In the genomic region with DNA sequence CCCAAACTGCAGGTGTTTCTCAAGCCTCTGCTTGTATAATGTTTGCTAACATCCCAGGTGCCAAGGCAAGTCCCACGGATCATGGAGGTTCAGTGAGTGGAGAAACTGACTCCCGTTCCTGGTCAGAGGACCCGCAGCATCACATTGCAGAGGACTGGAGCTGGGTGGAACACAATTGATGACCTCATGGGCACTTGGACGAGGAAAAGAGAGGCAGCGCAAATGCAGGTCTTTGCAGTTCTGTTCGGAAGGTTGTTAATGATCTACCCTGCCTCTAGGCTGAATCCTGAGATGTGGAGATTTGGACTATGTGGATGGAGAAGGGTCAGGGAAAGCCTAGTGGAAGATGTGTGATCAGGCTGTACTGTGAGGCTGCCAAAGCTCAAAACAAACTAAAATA, we compare ENCODE assay signal across 28 cellular contexts.
"Had no signal": no experiment of that assay in that cellular context is flagged by ENCODE, and none has a peak within 500 bp of the region (broad histone marks: within the 10 kb centered on the region; RNA-seq: fewer than 3 reads in every experiment).

No MANE protein-coding gene starts in this region.

- H3K27me3 ChIP-seq: foreskin keratinocyte, heart left ventricle, neutrophil, sigmoid colon, stomach, transverse colon had no signal

- H3K27ac Mint-ChIP-seq: endodermal cell, naive B cell, nephron had no signal

- H3K36me3 Mint-ChIP-seq: naive B cell had no signal

- H3K9me3 Mint-ChIP-seq: endodermal cell had no signal

- FAIRE-seq: endothelial cell of umbilical vein, islet of Langerhans had no signal

- DNase-seq: caudate nucleus; effector CD4-positive, alpha-beta T cell; endodermal cell; erythroblast; foreskin keratinocyte; heart left ventricle; hippocampal formation; kidney glomerular epithelial cell; left ventricle myocardium inferior; mesenchymal stem cell; midbrain; naive B cell; retina; sigmoid colon; stimulated activated CD4-positive, alpha-beta T cell treated with anti-CD3 and anti-CD28 coated beads, Interleukin-2, amount 100 ng/mL, for 24 hours; stimulated activated CD4-positive, alpha-beta T cell treated with anti-CD3 and anti-CD28 coated beads, Interleukin-4, amount 100 ng/mL, for 4 hours; stimulated activated naive CD4-positive, alpha-beta T cell; stomach; substantia nigra; transverse colon had no signal

- H3K27me3 Mint-ChIP-seq: naive B cell had no signal

- H3K4me3 ChIP-seq: coronary artery, heart left ventricle, left ventricle myocardium inferior, lung, sigmoid colon, skin epidermis, stomach, thoracic aorta, transverse colon had no signal

- H3K36me3 ChIP-seq: heart left ventricle, left ventricle myocardium inferior, neutrophil, sigmoid colon, stomach, thoracic aorta, transverse colon had no signal

- H3K4me1 Mint-ChIP-seq: endodermal cell, nephron had no signal

- ATAC-seq: foreskin keratinocyte, heart left ventricle had no signal

- H3K4me3 Mint-ChIP-seq: endodermal cell, naive B cell, nephron had no signal
